ENCODE assay signal across 26 cellular contexts in the genomic region with DNA sequence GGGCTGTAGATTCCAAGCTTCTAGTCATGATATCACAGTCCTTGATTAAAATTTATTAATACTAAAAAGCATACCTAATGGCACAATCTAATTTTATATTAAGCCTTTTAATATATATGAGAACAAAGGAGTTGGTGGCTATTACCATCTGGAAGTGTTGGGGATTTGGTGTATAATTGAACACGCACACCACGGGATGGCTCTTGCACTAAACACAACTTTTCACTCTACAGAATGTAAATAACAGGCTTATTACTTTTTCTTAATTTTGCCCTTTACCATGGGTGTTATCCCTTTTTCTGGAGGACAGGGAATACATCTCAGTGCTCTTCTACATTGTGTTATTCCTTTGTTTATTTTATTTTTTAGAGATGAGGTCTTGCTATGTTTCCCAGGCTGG.
"Had no signal": no experiment of that assay in that cellular context is flagged by ENCODE, and none has a peak within 500 bp of the region (broad histone marks: within the 10 kb centered on the region; RNA-seq: fewer than 3 reads in every experiment).

No MANE protein-coding gene starts in this region.

- H3K4me1 ChIP-seq: esophagus muscularis mucosa, foreskin keratinocyte, gastroesophageal sphincter, heart left ventricle, neural progenitor cell, parathyroid adenoma, right lobe of liver, suprapubic skin, vagina had no signal

- H3K4me3 Mint-ChIP-seq: dendritic cell treated with granulocyte-macrophage colony-stimulating factor and Interleukin-4, amounts not matched to agents 40 ng/mL and 50 ng/mL, for 4 days; naive thymus-derived CD4-positive, alpha-beta T cell; nephron; neural progenitor cell; stimulated activated naive CD8-positive, alpha-beta T cell treated with anti-CD3 and anti-CD28 coated beads, Interleukin-15, amount 100 ng/mL, for 72 hours had no signal

- H3K27me3 ChIP-seq: esophagus muscularis mucosa, foreskin keratinocyte, gastroesophageal sphincter, heart left ventricle, hepatocyte, neural progenitor cell, right lobe of liver, suprapubic skin, vagina had no signal

- H3K9me3 ChIP-seq: esophagus muscularis mucosa, gastroesophageal sphincter, heart left ventricle, right lobe of liver, suprapubic skin, vagina had no signal

- H3K4me3 ChIP-seq: esophagus muscularis mucosa, gastroesophageal sphincter, heart left ventricle, hepatocyte, lung, neural progenitor cell, right lobe of liver, suprapubic skin, vagina had no signal

- H3K9me3 Mint-ChIP-seq: naive thymus-derived CD4-positive, alpha-beta T cell; neural progenitor cell; stimulated activated naive CD8-positive, alpha-beta T cell treated with anti-CD3 and anti-CD28 coated beads, Interleukin-15, amount 100 ng/mL, for 72 hours had no signal

- H3K27ac ChIP-seq: esophagus muscularis mucosa, foreskin keratinocyte, gastroesophageal sphincter, heart left ventricle, hepatocyte, neural progenitor cell, parathyroid adenoma, right lobe of liver, suprapubic skin, vagina had no signal

- DNase-seq: effector CD8-positive, alpha-beta T cell; foreskin keratinocyte; heart left ventricle; kidney; mesendoderm; midbrain; naive thymus-derived CD4-positive, alpha-beta T cell; right lobe of liver; small intestine; stimulated activated CD4-positive, alpha-beta T cell treated with anti-CD3 and anti-CD28 coated beads, Interleukin-15, amount 100 ng/mL, for 24 hours; stimulated activated CD4-positive, alpha-beta T cell treated with anti-CD3 and anti-CD28 coated beads, Interleukin-2, amount 100 ng/mL, for 48 hours; stimulated activated naive CD4-positive, alpha-beta T cell; stimulated activated naive CD8-positive, alpha-beta T cell treated with anti-CD3 and anti-CD28 coated beads, Interleukin-15, amount 100 ng/mL, for 72 hours; trophoblast cell had no signal

- H3K4me1 Mint-ChIP-seq: nephron; neural progenitor cell; stimulated activated naive CD8-positive, alpha-beta T cell treated with anti-CD3 and anti-CD28 coated beads, Interleukin-15, amount 100 ng/mL, for 72 hours had no signal

- H3K27me3 Mint-ChIP-seq: dendritic cell treated with granulocyte-macrophage colony-stimulating factor and Interleukin-4, amounts not matched to agents 40 ng/mL and 50 ng/mL, for 4 days; naive thymus-derived CD4-positive, alpha-beta T cell; stimulated activated naive CD8-positive, alpha-beta T cell treated with anti-CD3 and anti-CD28 coated beads, Interleukin-15, amount 100 ng/mL, for 72 hours had no signal

- H3K27ac Mint-ChIP-seq: dendritic cell treated with granulocyte-macrophage colony-stimulating factor and Interleukin-4, amounts not matched to agents 40 ng/mL and 50 ng/mL, for 4 days; nephron; neural progenitor cell; progenitor cell of endocrine pancreas; stimulated activated naive CD8-positive, alpha-beta T cell treated with anti-CD3 and anti-CD28 coated beads, Interleukin-15, amount 100 ng/mL, for 72 hours had no signal

- ATAC-seq: foreskin keratinocyte; gastroesophageal sphincter; heart left ventricle; left lobe of liver; naive thymus-derived CD4-positive, alpha-beta T cell; stimulated activated naive CD8-positive, alpha-beta T cell treated with anti-CD3 and anti-CD28 coated beads, Interleukin-15, amount 100 ng/mL, for 72 hours had no signal
